In genomic region chr5:1105350-1106265, GRCh38 we compare ENCODE assay signal across 8 cellular contexts. TPM values are rescaled to one million over a fixed set of nuclear protein-coding genes. Genes with fewer than 3 reads are reported as not detected.
DNase-seq lines count a peak whose midpoint lies in the region; ATAC-seq and TF ChIP-seq lines count a peak whose summit lies in the region.

No MANE protein-coding gene starts in this region.

- peaks cover 9% of the 10 kb centered on the region; the same call in 1 of the 2 replicates for H3K4me1 ChIP-seq in PC-3 (ENCODE audit: insufficient read depth, low read length)
- H3K4me1 ChIP-seq in ovary (ENCODE audit: insufficient read depth) = peaks cover 20% of the 10 kb centered on the region

- H3K79me2 ChIP-seq in PC-3 (ENCODE audit: low read length) = peaks cover 98% of the 10 kb centered on the region

- H3K9me2 ChIP-seq in PC-3 (replicated peaks; ENCODE audit: low read length) = no peaks in the 10 kb centered on the region

- H3K9me3 ChIP-seq in PC-3 (ENCODE audit: low read length) (no peaks in the 10 kb centered on the region), ovary (no peaks in the 10 kb centered on the region)

- H3K27ac ChIP-seq in PC-3 (ENCODE audit: low read length) (no peak overlapping the region), ovary (no peak overlapping the region)

- no peaks in the 10 kb centered on the region for H3K36me3 Mint-ChIP-seq in nephron (ENCODE audit: low read depth)

- 55 to 70% (median 70%) methylated on average over 18 to 19 of the region's 19 CpGs for WGBS in ovary, 3 donors

- no peak for TF ChIP-seq POLR2A in ovary (IDR thresholded peaks at IDR 0.05)

- no peaks in the 10 kb centered on the region for H3K27me3 Mint-ChIP-seq in nephron (ENCODE audit: low read depth)

- no peak for TF ChIP-seq EP300 in ovary (IDR thresholded peaks at IDR 0.05)

- H3K4me1 Mint-ChIP-seq in nephron = peaks cover 64% of the 10 kb centered on the region

- DNase-seq in MV-4-11 (lab: John Stamatoyannopoulos, UW) = peak; percentile 27
- DNase-seq in activated gamma-delta T cell treated with anti-CD3 and anti-CD28 coated beads, Interleukin-2, amount 50 U/mL, for 16 hours (ENCODE audit: low read depth) = peak; percentile 38
- no peak for DNase-seq in dermis blood vessel endothelial cell
- no peak for DNase-seq in PC-3
- no peak for DNase-seq in ovary

- H3K4me3 ChIP-seq in PC-3 (ENCODE audit: low read length) (no peak overlapping the region), ovary (no peak overlapping the region)

- H4K20me1 ChIP-seq in PC-3 (ENCODE audit: low read length) = peaks cover 92% of the 10 kb centered on the region

- H3K4me3 Mint-ChIP-seq in nephron = peak overlapping the region; percentile 46 to 61 (median 59)

- BruUV-seq in PC-3 (replicated peaks; lab: Mats Ljungman, UMichigan) = no TSS peak

- POLR2A ChIA-PET in PC-3 (lab: Charles Lee; ENCODE audit: unreplicated experiment) = interaction anchor here (0.6 kb wide), 1 partner anchor 56 kb away, joined by 4 read pairs; no protein-coding TSS in a partner anchor

- no peaks in the 10 kb centered on the region for H3K9me3 Mint-ChIP-seq in nephron

- TF ChIP-seq CTCF in nephron (IDR thresholded peaks at IDR 0.05; ENCODE audit: unreplicated experiment in 3 of 3) (no peak), PC-3 (conservative IDR thresholded peaks at IDR 0.05; ENCODE audit: low read depth, low read length) (no peak), ovary (IDR thresholded peaks at IDR 0.05) (no peak)

- no peak overlapping the region for H2AFZ ChIP-seq in PC-3 (ENCODE audit: low read length)

- peak overlapping the region; percentile 70 to 88 (median 85) for H3K27ac Mint-ChIP-seq in nephron

- intact Hi-C loops in PC-3 (cut with micrococcal nuclease) (no loop called here), ovary (cut with DNase I) (no loop called here)

- peak; percentile 49 for ATAC-seq in GM21381 (IDR thresholded peaks at IDR 0.05; ENCODE audit: unreplicated experiment)
- no peak for ATAC-seq in HG03520 (IDR thresholded peaks at IDR 0.05; ENCODE audit: unreplicated experiment)
- no peak for ATAC-seq in PC-3

- H3K36me3 ChIP-seq in PC-3 (ENCODE audit: low read depth, low read length) = no peaks in the 10 kb centered on the region; the same call in 1 of the 2 replicates
- no peaks in the 10 kb centered on the region for H3K36me3 ChIP-seq in ovary

- no peaks in the 10 kb centered on the region for H3K27me3 ChIP-seq in PC-3 (ENCODE audit: low read length)
- H3K27me3 ChIP-seq in ovary = no peaks in the 10 kb centered on the region

- no peak overlapping the region for H3K4me2 ChIP-seq in PC-3 (ENCODE audit: low read length)

- H3F3A ChIP-seq in PC-3 (ENCODE audit: low read length, unreplicated experiment) = no peaks in the 10 kb centered on the region

- no peak overlapping the region for H3K9ac ChIP-seq in PC-3 (ENCODE audit: low read length)

- CTCF ChIA-PET in PC-3 (lab: Charles Lee) = no interaction called here

RNA-seq across cellular contexts. Expression of gene SLC12A7, which starts 6.3 kb away (rescaled TPM):
- 31.3 and 38.8 TPM in 2 replicates for total RNA-seq in dermis blood vessel endothelial cell
- total RNA-seq in PC-3 (2014; rRNA removed) = 48.2 and 58.3 TPM in 2 replicates
- 10 to 100 TPM in 6 of 7 donors, 1 to 10 TPM in 1; 9.8 to 33.9 (median 23.2) TPM for total RNA-seq in ovary
- 10 to 100 TPM in 1 of 2 donors, 1 to 10 TPM in 1; 5.9 to 12.2 TPM for polyA plus RNA-seq in ovary

Comparison
In these comparisons a context has a peak if more than half of its experiments do, and no peak if none do; other contexts are left out.
1. DNase-seq: peak in MV-4-11 (single experiment) and activated gamma-delta T cell treated with anti-CD3 and anti-CD28 coated beads, Interleukin-2, amount 50 U/mL, for 16 hours (single experiment); none in dermis blood vessel endothelial cell (single experiment), PC-3 (single experiment) and ovary (0 of 5).